8 cellular contexts compared by ENCODE assay signal in genomic region chr5:150411245-150411979, GRCh38. TPM values are rescaled to one million over a fixed set of nuclear protein-coding genes. Genes with fewer than 3 reads are reported as not detected.
DNase-seq lines count a peak whose midpoint lies in the region; ATAC-seq and TF ChIP-seq lines count a peak whose summit lies in the region.

No MANE protein-coding gene starts in this region.

- TF ChIP-seq CTCF in GM06990 (IDR thresholded peaks at IDR 0.05; ENCODE audit: insufficient read depth, low read length, poor library complexity, severe bottlenecking) (no peak), MM.1S (IDR thresholded peaks at IDR 0.05; ENCODE audit: low read length) (no peak), heart left ventricle (IDR thresholded peaks at IDR 0.05) (no peak)

- H3K27me3 ChIP-seq in GM06990 (replicated peaks; ENCODE audit: control insufficient read depth, insufficient read depth, low read length): no peaks in the 10 kb centered on the region
- no peaks in the 10 kb centered on the region for H3K27me3 ChIP-seq in MM.1S (replicated peaks; ENCODE audit: insufficient read depth, low read length)
- H3K27me3 ChIP-seq in heart left ventricle: no peaks in the 10 kb centered on the region

- H3K27ac ChIP-seq in MM.1S (ENCODE audit: low read length): peak overlapping the region; percentile 93
- H3K27ac ChIP-seq in heart left ventricle: peak overlapping the region; percentile 69 to 98 (median 88)

- no peaks in the 10 kb centered on the region for H3K9me2 ChIP-seq in MM.1S (replicated peaks; ENCODE audit: insufficient read depth, low read length)

- 71 to 84% (median 76%) methylated on average over 5 of the region's 5 CpGs for WGBS in heart left ventricle, 4 donors

- peak overlapping the region; percentile 95 for H3K9ac ChIP-seq in MM.1S (ENCODE audit: low read length)

- peak; percentile 72 for DNase-seq in GM06990 (ENCODE audit: extremely low read depth, insufficient read length)
- DNase-seq in MM.1S: peak; percentile 85
- peak; percentile 46 for DNase-seq in activated T-cell treated with anti-CD3 and anti-CD28 coated beads for 24 hours (ENCODE audit: low read depth)
- DNase-seq in heart left ventricle: peak in 4 of 5 donors; percentile 54 to 69 (median 62)
- peak; percentile 20 to 41 for DNase-seq in stimulated activated CD4-positive, alpha-beta T cell treated with anti-CD3 and anti-CD28 coated beads, Interleukin-1b, Interleukin-23, amount 100 ng/mL, for 1 hour (ENCODE audit: low read depth in 2 of 2)
- DNase-seq in DMS79 (lab: John Stamatoyannopoulos, UW): no peak
- no peak for DNase-seq in NCI-H1048 (lab: John Stamatoyannopoulos, UW)

- H3K4me3 ChIP-seq in GM06990 (replicated peaks; ENCODE audit: low read depth, low read length): peak overlapping the region; percentile 97
- H3K4me3 ChIP-seq in MM.1S (ENCODE audit: low read length): peak overlapping the region; percentile 89
- H3K4me3 ChIP-seq in heart left ventricle: peak overlapping the region; percentile 1 to 82 (median 61)

- ATAC-seq in heart left ventricle: peak in 2 of 4 donors; percentile 8 to 17
- no peak for ATAC-seq in HG03432 (IDR thresholded peaks at IDR 0.05; ENCODE audit: unreplicated experiment)

- H3K4me1 ChIP-seq in MM.1S (ENCODE audit: low read length) (peaks cover 20% of the 10 kb centered on the region), heart left ventricle (peaks cover 0 to 67% (median 28%) of the 10 kb centered on the region in 12 donors)

- TF ChIP-seq POLR2A in heart left ventricle (IDR thresholded peaks at IDR 0.05): no peak

- H2AFZ ChIP-seq in MM.1S (ENCODE audit: low read length): no peak overlapping the region

- H3F3A ChIP-seq in MM.1S (ENCODE audit: insufficient read depth, low read length): peaks cover 21% of the 10 kb centered on the region

- intact Hi-C loops in heart left ventricle (cut with DNase I): no loop called here

- H3K9me3 ChIP-seq in MM.1S (replicated peaks; ENCODE audit: insufficient read depth, low read length) (no peaks in the 10 kb centered on the region), heart left ventricle (no peaks in the 10 kb centered on the region)

- H4K20me1 ChIP-seq in MM.1S (ENCODE audit: insufficient read depth, low read length): 0 out of 2 replicates have a peak, but pooled peaks cover 4% of the 10 kb centered on the region

- peaks cover 29% of the 10 kb centered on the region for H3K36me3 ChIP-seq in GM06990 (ENCODE audit: control insufficient read depth, insufficient read depth, low read length)
- peaks cover 4% of the 10 kb centered on the region for H3K36me3 ChIP-seq in MM.1S (replicated peaks; ENCODE audit: insufficient read depth, low read length)
- peaks cover 0 to 39% (median 5%) of the 10 kb centered on the region in 9 donors for H3K36me3 ChIP-seq in heart left ventricle

- H3K4me2 ChIP-seq in MM.1S (ENCODE audit: low read depth, low read length): peak overlapping the region; percentile 94

- H3K79me2 ChIP-seq in MM.1S (ENCODE audit: low read length): peaks cover 62% of the 10 kb centered on the region

RNA-seq across cellular contexts. Expression of gene CD74, which starts 1.3 kb away (rescaled TPM):
- total RNA-seq in heart left ventricle: 1,000 to 10,000 TPM in 2 of 9 donors, 100 to 1,000 TPM in 7; 139 to 2,756 (median 300) TPM
- 100 to 1,000 TPM; 147 to 208 TPM for polyA plus RNA-seq in heart left ventricle

RNA-seq across cellular contexts. Expression of gene RPS14, which starts 38.1 kb away (rescaled TPM):
- 1,000 to 10,000 TPM; 1,031 to 1,428 (median 1,294) TPM for total RNA-seq in heart left ventricle
- polyA plus RNA-seq in heart left ventricle: 1,000 to 10,000 TPM; 1,822 to 3,474 TPM

RNA-seq across cellular contexts. Expression of gene TCOF1, which starts 53.9 kb away (rescaled TPM):
- 10 to 100 TPM; 12.6 to 29.9 (median 16.0) TPM for total RNA-seq in heart left ventricle
- polyA plus RNA-seq in heart left ventricle: 10 to 100 TPM; 11.9 to 18.8 TPM

Comparison
In these comparisons a context has a peak if more than half of its experiments do, and no peak if none do; other contexts are left out.
1. DNase-seq: peak in GM06990 (single experiment), MM.1S (single experiment), activated T-cell treated with anti-CD3 and anti-CD28 coated beads for 24 hours (single experiment), heart left ventricle (4 of 5) and stimulated activated CD4-positive, alpha-beta T cell treated with anti-CD3 and anti-CD28 coated beads, Interleukin-1b, Interleukin-23, amount 100 ng/mL, for 1 hour (2 of 2); none in DMS79 (single experiment) and NCI-H1048 (single experiment).
2. Peak in every context shown above with its lines, with median percentiles within 50 percentile points of each other: H3K4me3 ChIP-seq.